8 cellular contexts compared by ENCODE assay signal in genomic region chr10:69337312-69338132, GRCh38. TPM values are rescaled to one million over a fixed set of nuclear protein-coding genes. Genes with fewer than 3 reads are reported as not detected.
A peak's percentile ranks its signal among the peaks of the same experiment; 100 is the strongest.
DNase-seq lines count a peak whose midpoint lies in the region; ATAC-seq, FAIRE-seq and TF ChIP-seq lines count a peak whose summit lies in the region.

No MANE protein-coding gene starts in this region.

- H3K4me1 Mint-ChIP-seq in T-helper 17 cell, result peaks cover 50% of the 10 kb centered on the region
- peaks cover 61% of the 10 kb centered on the region for H3K4me1 Mint-ChIP-seq in glutamatergic neuron (ENCODE audit: low read depth, unreplicated experiment)
- H3K4me1 Mint-ChIP-seq in activated CD4-positive, alpha-beta memory T cell treated with anti-CD3 and anti-CD28 coated beads, Interleukin-2, amount 10 ng/mL, durations not matched to agents 7 days and 5 days, result peaks cover 72% of the 10 kb centered on the region
- peaks cover 69% of the 10 kb centered on the region for H3K4me1 Mint-ChIP-seq in CD8-positive, alpha-beta T cell (ENCODE audit: low read depth)

- H3K36me3 Mint-ChIP-seq in T-helper 17 cell (ENCODE audit: low read depth), result no peaks in the 10 kb centered on the region
- H3K36me3 Mint-ChIP-seq in glutamatergic neuron (ENCODE audit: unreplicated experiment), result peaks cover 5% of the 10 kb centered on the region
- peaks cover 32% of the 10 kb centered on the region for H3K36me3 Mint-ChIP-seq in activated CD4-positive, alpha-beta memory T cell treated with anti-CD3 and anti-CD28 coated beads, Interleukin-2, amount 10 ng/mL, durations not matched to agents 7 days and 5 days (ENCODE audit: low read depth)
- peaks cover 12% of the 10 kb centered on the region for H3K36me3 Mint-ChIP-seq in CD8-positive, alpha-beta T cell

- FAIRE-seq in D721Med (lab: Jason Lieb, UNC), result no peak

- no peaks in the 10 kb centered on the region for H3K27me3 ChIP-seq in psoas muscle (ENCODE audit: insufficient read depth in 3 of 3, low read length in 2 of 3)
- no peaks in the 10 kb centered on the region for H3K27me3 ChIP-seq in CD8-positive, alpha-beta T cell (ENCODE audit: insufficient read depth, low read length)

- H3K27ac Mint-ChIP-seq in T-helper 17 cell (peak overlapping the region; percentile 87), glutamatergic neuron (ENCODE audit: unreplicated experiment) (peak overlapping the region; percentile 91)
- H3K27ac Mint-ChIP-seq in activated CD4-positive, alpha-beta memory T cell treated with anti-CD3 and anti-CD28 coated beads, Interleukin-2, amount 10 ng/mL, durations not matched to agents 7 days and 5 days, result no peak overlapping the region
- H3K27ac Mint-ChIP-seq in CD8-positive, alpha-beta T cell, result no peak overlapping the region

- CTCF ChIA-PET in activated CD4-positive, alpha-beta memory T cell treated with anti-CD3 and anti-CD28 coated beads, Interleukin-2, amount 10 ng/mL, durations not matched to agents 7 days and 5 days (lab: Charles Lee), result interaction anchor here (1.1 to 1.2 kb wide), 2 partner anchors 14 kb away, joined by 4 to 5 read pairs; no protein-coding TSS in a partner anchor
- CTCF ChIA-PET in CD8-positive, alpha-beta T cell (lab: Charles Lee), result interaction anchor here (0.5 kb wide), 1 partner anchor 160 kb away, joined by 3 read pairs; no protein-coding TSS in a partner anchor

- H3K9me3 Mint-ChIP-seq in glutamatergic neuron (ENCODE audit: unreplicated experiment), result peaks cover 11% of the 10 kb centered on the region
- no peaks in the 10 kb centered on the region for H3K9me3 Mint-ChIP-seq in activated CD4-positive, alpha-beta memory T cell treated with anti-CD3 and anti-CD28 coated beads, Interleukin-2, amount 10 ng/mL, durations not matched to agents 7 days and 5 days
- H3K9me3 Mint-ChIP-seq in CD8-positive, alpha-beta T cell, result no peaks in the 10 kb centered on the region

- POLR2A ChIA-PET in activated CD4-positive, alpha-beta memory T cell treated with anti-CD3 and anti-CD28 coated beads, Interleukin-2, amount 10 ng/mL, durations not matched to agents 7 days and 5 days (lab: Charles Lee), result interaction anchor here (1.2 to 1.6 kb wide), 2 partner anchors 7 to 10 kb away, joined by 3 to 5 read pairs; no protein-coding TSS in a partner anchor
- POLR2A ChIA-PET in CD8-positive, alpha-beta T cell (lab: Charles Lee), result interaction anchor here (1.0 kb wide), 1 partner anchor 18 kb away, joined by 4 read pairs; no protein-coding TSS in a partner anchor

- H3K9me3 ChIP-seq in T-helper 17 cell (ENCODE audit: control insufficient read depth, low read length, poor library complexity, severe bottlenecking) (no peaks in the 10 kb centered on the region), psoas muscle (no peaks in the 10 kb centered on the region)
- no peaks in the 10 kb centered on the region for H3K9me3 ChIP-seq in CD8-positive, alpha-beta T cell (ENCODE audit: low read length)

- intact Hi-C loops in psoas muscle (cut with DNase I), result no loop called here
- intact Hi-C loops in CD8-positive, alpha-beta T cell (cut with DNase I, micrococcal nuclease), result no loop called here

- TF ChIP-seq CTCF in glutamatergic neuron (IDR thresholded peaks at IDR 0.05; ENCODE audit: partially characterized antibody, unreplicated experiment) (no peak), psoas muscle (IDR thresholded peaks at IDR 0.05) (no peak), D721Med (IDR thresholded peaks at IDR 0.05; ENCODE audit: insufficient read depth, missing control alignments) (no peak)
- no peak for TF ChIP-seq CTCF in CD8-positive, alpha-beta T cell (IDR thresholded peaks at IDR 0.05)

- H3K36me3 ChIP-seq in psoas muscle (ENCODE audit: insufficient read depth in 1 of 2, low read depth in 1 of 2), result no peaks in the 10 kb centered on the region
- no peaks in the 10 kb centered on the region for H3K36me3 ChIP-seq in CD8-positive, alpha-beta T cell (ENCODE audit: insufficient read depth, low read length)

- peak overlapping the region; percentile 43 for H3K27ac ChIP-seq in psoas muscle
- H3K27ac ChIP-seq in CD8-positive, alpha-beta T cell (ENCODE audit: low read depth, low read length), result no peak overlapping the region

- H3K4me3 Mint-ChIP-seq in T-helper 17 cell (no peak overlapping the region), glutamatergic neuron (ENCODE audit: unreplicated experiment) (peak overlapping the region; percentile 18)
- H3K4me3 Mint-ChIP-seq in activated CD4-positive, alpha-beta memory T cell treated with anti-CD3 and anti-CD28 coated beads, Interleukin-2, amount 10 ng/mL, durations not matched to agents 7 days and 5 days, result no peak overlapping the region
- no peak overlapping the region for H3K4me3 Mint-ChIP-seq in CD8-positive, alpha-beta T cell

- no peaks in the 10 kb centered on the region for H3K27me3 Mint-ChIP-seq in T-helper 17 cell
- peaks cover 10% of the 10 kb centered on the region for H3K27me3 Mint-ChIP-seq in glutamatergic neuron (ENCODE audit: unreplicated experiment)
- H3K27me3 Mint-ChIP-seq in activated CD4-positive, alpha-beta memory T cell treated with anti-CD3 and anti-CD28 coated beads, Interleukin-2, amount 10 ng/mL, durations not matched to agents 7 days and 5 days, result no peaks in the 10 kb centered on the region
- no peaks in the 10 kb centered on the region for H3K27me3 Mint-ChIP-seq in CD8-positive, alpha-beta T cell (ENCODE audit: low read depth)

- DNase-seq in NCI-H748 (lab: John Stamatoyannopoulos, UW; ENCODE audit: unreplicated experiment) (peak; percentile 34), NCI-H748 treated with DMSO at 0.1 percent for 48 hours (lab: John Stamatoyannopoulos, UW) (no peak), T-helper 17 cell (no peak), glutamatergic neuron (peak; percentile 41), psoas muscle (peak in 1 of 2 donors; percentile 56), D721Med (ENCODE audit: insufficient read length, low spot score) (no peak)
- DNase-seq in activated CD4-positive, alpha-beta memory T cell treated with anti-CD3 and anti-CD28 coated beads, Interleukin-2, amount 10 ng/mL, durations not matched to agents 7 days and 5 days, result no peak
- DNase-seq in CD8-positive, alpha-beta T cell, result no peak

- no peak for ATAC-seq in T-helper 17 cell
- peak in 3 of 4 donors; percentile 67 to 82 (median 76) for ATAC-seq in psoas muscle
- ATAC-seq in CD8-positive, alpha-beta T cell, result no peak

- H3K4me1 ChIP-seq in psoas muscle, result peaks cover 86% of the 10 kb centered on the region
- peaks cover 40% of the 10 kb centered on the region for H3K4me1 ChIP-seq in CD8-positive, alpha-beta T cell (ENCODE audit: insufficient read depth, low read length)

- 33 to 67% (median 47%) methylated on average over 16 of the region's 16 CpGs for WGBS in psoas muscle, 3 donors

- H3K4me3 ChIP-seq in psoas muscle, result no peak overlapping the region
- no peak overlapping the region for H3K4me3 ChIP-seq in CD8-positive, alpha-beta T cell (ENCODE audit: low read depth, low read length)

RNA-seq across cellular contexts. Expression of gene HK1, which starts 59.2 kb away (rescaled TPM):
- total RNA-seq in T-helper 17 cell (100 to 1,000 TPM in 1 of 2 donors, 10 to 100 TPM in 1; 91.0 to 104 TPM), glutamatergic neuron (ENCODE audit: unreplicated experiment) (240 TPM), psoas muscle (100 to 1,000 TPM; 212 to 336 (median 261) TPM)
- 100 to 1,000 TPM; 134 to 254 (median 216) TPM for polyA plus RNA-seq in psoas muscle
- 100 to 1,000 TPM; 142 to 146 TPM for total RNA-seq in activated CD4-positive, alpha-beta memory T cell treated with anti-CD3 and anti-CD28 coated beads, Interleukin-2, amount 10 ng/mL, durations not matched to agents 7 days and 5 days
- total RNA-seq in CD8-positive, alpha-beta T cell, result 10 to 100 TPM; 37.0 to 40.0 TPM

Comparison
In these comparisons a context has a peak if more than half of its experiments do, and no peak if none do; other contexts are left out.
1. DNase-seq: peak in NCI-H748 (single experiment) and glutamatergic neuron (single experiment); none in NCI-H748 treated with DMSO at 0.1 percent for 48 hours (single experiment), T-helper 17 cell (0 of 3), activated CD4-positive, alpha-beta memory T cell treated with anti-CD3 and anti-CD28 coated beads, Interleukin-2, amount 10 ng/mL, durations not matched to agents 7 days and 5 days (single experiment), CD8-positive, alpha-beta T cell (0 of 7) and D721Med (single experiment).
2. ATAC-seq: peak in psoas muscle (3 of 4); none in T-helper 17 cell (single experiment) and CD8-positive, alpha-beta T cell (single experiment).
3. H3K27ac Mint-ChIP-seq: peak in T-helper 17 cell (single experiment) and glutamatergic neuron (single experiment); none in activated CD4-positive, alpha-beta memory T cell treated with anti-CD3 and anti-CD28 coated beads, Interleukin-2, amount 10 ng/mL, durations not matched to agents 7 days and 5 days (single experiment) and CD8-positive, alpha-beta T cell (single experiment).